In genomic region chr5:38423536-38424178, GRCh38 we compare ENCODE assay signal across 19 cellular contexts.
DNase-seq lines count a peak whose midpoint lies in the region; ATAC-seq and TF ChIP-seq lines count a peak whose summit lies in the region.
"Had no signal": no experiment of that assay in that cellular context is flagged by ENCODE, and none has a peak within 500 bp of the region (broad histone marks: within the 10 kb centered on the region; RNA-seq: fewer than 3 reads in every experiment).

No MANE protein-coding gene starts in this region.

- in situ Hi-C loops in astrocyte of the spinal cord (cut with HindIII; ENCODE audit: low sequenced_read_pairs), result no loop called here

- DNase-seq in NCI-H748 (lab: John Stamatoyannopoulos, UW; ENCODE audit: unreplicated experiment), result peak; percentile 57
- no peak for DNase-seq in NCI-H748 treated with DMSO at 0.1 percent for 48 hours (lab: John Stamatoyannopoulos, UW)
- peak; percentile 99 to 100 for DNase-seq in NCI-H524 (lab: John Stamatoyannopoulos, UW)
- DNase-seq in astrocyte of the spinal cord (ENCODE audit: low read depth, low spot score), result peak; percentile 37
- peak; percentile 16 for DNase-seq in retina
- DNase-seq in chondrocyte (ENCODE audit: low spot score), result no peak
- DNase-seq: 8988T; Calu3; CD4-positive, alpha-beta memory T cell; DMS79 treated with DMSO at 0.1 percent for 48 hours; GM23248; KBM-7; NCI-H1436 treated with DMSO at 0.1 percent for 48 hours; Peyer's patch had no signal

- TF ChIP-seq CTCF in astrocyte of the spinal cord (IDR thresholded peaks at IDR 0.05; ENCODE audit: low read depth, low read length), result no peak
- no peak for TF ChIP-seq CTCF in chondrocyte (IDR thresholded peaks at IDR 0.05)

- no peak overlapping the region for H3K4me3 Mint-ChIP-seq in chondrocyte (ENCODE audit: unreplicated experiment)
- H3K4me3 Mint-ChIP-seq: CD4-positive, alpha-beta memory T cell had no signal

- H3K9me3 Mint-ChIP-seq in chondrocyte (ENCODE audit: low read depth), result no peaks in the 10 kb centered on the region
- H3K9me3 Mint-ChIP-seq: CD4-positive, alpha-beta memory T cell had no signal

- peaks cover 41% of the 10 kb centered on the region for H3K4me1 Mint-ChIP-seq in chondrocyte (ENCODE audit: low read depth)

- H3K27me3 Mint-ChIP-seq in chondrocyte (ENCODE audit: low read depth), result peaks cover 5% of the 10 kb centered on the region

- H3K27ac Mint-ChIP-seq in chondrocyte (ENCODE audit: unreplicated experiment), result no peak overlapping the region
- H3K27ac Mint-ChIP-seq: CD4-positive, alpha-beta memory T cell had no signal

- H3K4me3 ChIP-seq in astrocyte of the spinal cord (ENCODE audit: low read depth, low read length), result no peak overlapping the region
- H3K4me3 ChIP-seq: GM23248, Peyer's patch, SK-N-MC had no signal

- ATAC-seq in GM21515 (IDR thresholded peaks at IDR 0.05; ENCODE audit: unreplicated experiment) (no peak), HG03108 (IDR thresholded peaks at IDR 0.05; ENCODE audit: unreplicated experiment) (no peak)
- ATAC-seq: HCT116, Right ventricle myocardium inferior had no signal

- H3K36me3 Mint-ChIP-seq in chondrocyte (ENCODE audit: low read depth), result no peaks in the 10 kb centered on the region
- H3K36me3 Mint-ChIP-seq: CD4-positive, alpha-beta memory T cell had no signal

Comparison
In these comparisons a context has a peak if more than half of its experiments do, and no peak if none do; other contexts are left out.
1. DNase-seq: peak in NCI-H748 (single experiment), NCI-H524 (2 of 2), astrocyte of the spinal cord (single experiment) and retina (single experiment); none in NCI-H748 treated with DMSO at 0.1 percent for 48 hours (single experiment) and chondrocyte (single experiment).